ENCODE assay signal across 1 cellular context in genomic region chr1:184002071-184002470, GRCh38.
TF ChIP-seq lines count a peak whose summit lies in the region.

No MANE protein-coding gene starts in this region.

TF ChIP-seq in GM23338, 12 proteins besides CTCF, POLR2A, EP300 and RAD21 (continued from another document):
- peak; percentile 93 for TF ChIP-seq ZNF462 (CRISPR knock-in tag; IDR thresholded peaks at IDR 0.05)
